Comparison of ENCODE assay signal across 17 cellular contexts in the genomic region with DNA sequence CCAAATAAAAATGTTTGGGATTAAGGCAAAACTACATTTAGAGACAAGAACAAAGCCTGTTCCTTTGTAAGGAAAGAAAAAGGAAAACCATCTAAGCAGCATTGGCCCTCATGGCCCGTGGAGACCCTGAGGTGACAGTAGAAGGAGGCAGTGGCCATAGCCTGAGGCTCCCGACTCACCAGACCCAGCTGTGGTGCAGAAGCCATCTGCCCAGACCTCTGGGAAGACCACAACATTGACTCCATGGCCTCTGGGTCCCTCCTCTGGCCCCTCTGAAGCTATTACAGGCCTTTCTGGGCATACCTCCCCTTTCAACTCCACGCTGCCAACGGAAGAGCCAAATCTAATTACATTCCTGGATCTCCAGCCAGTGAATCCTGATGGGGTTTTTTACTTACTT. TPM values are rescaled to one million over a fixed set of nuclear protein-coding genes. Genes with fewer than 3 reads are reported as not detected.
DNase-seq lines count a peak whose midpoint lies in the region; ATAC-seq and TF ChIP-seq lines count a peak whose summit lies in the region.
"Had no signal": no experiment of that assay in that cellular context is flagged by ENCODE, and none has a peak within 500 bp of the region (broad histone marks: within the 10 kb centered on the region; RNA-seq: fewer than 3 reads in every experiment).

No MANE protein-coding gene starts in this region.

- H3K4me1 Mint-ChIP-seq in CD8-positive, alpha-beta memory T cell: no peaks in the 10 kb centered on the region
- no peaks in the 10 kb centered on the region for H3K4me1 Mint-ChIP-seq in activated CD4-positive, alpha-beta memory T cell treated with anti-CD3 and anti-CD28 coated beads for 36 hours (ENCODE audit: low read depth)

- no peaks in the 10 kb centered on the region for H3K27me3 ChIP-seq in CD8-positive, alpha-beta memory T cell (ENCODE audit: insufficient read depth, low read length, poor library complexity, severe bottlenecking)
- 0 out of 2 replicates have a peak, but pooled peaks cover 4% of the 10 kb centered on the region for H3K27me3 ChIP-seq in SJCRH30

- no peak for ATAC-seq in HG02623 (IDR thresholded peaks at IDR 0.05; ENCODE audit: unreplicated experiment)
- ATAC-seq: gastroesophageal sphincter, PC-3 had no signal

- intact Hi-C loops in activated CD4-positive, alpha-beta memory T cell treated with anti-CD3 and anti-CD28 coated beads for 36 hours (cut with micrococcal nuclease): no loop called here

- no peaks in the 10 kb centered on the region for H3K9me3 ChIP-seq in CD8-positive, alpha-beta memory T cell (ENCODE audit: low read length)
- H3K9me3 ChIP-seq in SJCRH30 (replicated peaks): no peaks in the 10 kb centered on the region
- H3K9me3 ChIP-seq: gastroesophageal sphincter had no signal

- H3K4me1 ChIP-seq in CD8-positive, alpha-beta memory T cell (ENCODE audit: insufficient read depth, low read length): peaks cover 8% of the 10 kb centered on the region
- peaks cover 14% of the 10 kb centered on the region for H3K4me1 ChIP-seq in SJCRH30
- H3K4me1 ChIP-seq: gastroesophageal sphincter had no signal

- H3K4me3 Mint-ChIP-seq in CD8-positive, alpha-beta memory T cell: no peak overlapping the region
- H3K4me3 Mint-ChIP-seq in activated CD4-positive, alpha-beta memory T cell treated with anti-CD3 and anti-CD28 coated beads for 36 hours: no peak overlapping the region

- peak; percentile 10 for TF ChIP-seq CTCF in GM13977 (IDR thresholded peaks at IDR 0.05; ENCODE audit: extremely low read depth, insufficient read depth, missing control alignments)

- CTCF ChIA-PET in CD8-positive, alpha-beta memory T cell (lab: Charles Lee): no interaction called here
- CTCF ChIA-PET in activated CD4-positive, alpha-beta memory T cell treated with anti-CD3 and anti-CD28 coated beads for 36 hours (lab: Charles Lee): no interaction called here

- no peaks in the 10 kb centered on the region for H3K9me3 Mint-ChIP-seq in CD8-positive, alpha-beta memory T cell
- no peaks in the 10 kb centered on the region for H3K9me3 Mint-ChIP-seq in activated CD4-positive, alpha-beta memory T cell treated with anti-CD3 and anti-CD28 coated beads for 36 hours

- POLR2A ChIA-PET in CD8-positive, alpha-beta memory T cell (lab: Charles Lee): no interaction called here
- POLR2A ChIA-PET in activated CD4-positive, alpha-beta memory T cell treated with anti-CD3 and anti-CD28 coated beads for 36 hours (lab: Charles Lee): no interaction called here

- DNase-seq in CD8-positive, alpha-beta memory T cell: no peak
- DNase-seq in GM13977 (ENCODE audit: low spot score) (peak; percentile 34), SJCRH30 (peak; percentile 76 to 86), iPS DF 19.7 (ENCODE audit: low read depth, low spot score) (peak; percentile 40), AG08396 (ENCODE audit: low spot score) (no peak), SKM-1 (lab: John Stamatoyannopoulos, UW; ENCODE audit: unreplicated experiment) (no peak)
- DNase-seq in activated CD4-positive, alpha-beta memory T cell treated with anti-CD3 and anti-CD28 coated beads for 36 hours: no peak
- DNase-seq: activated T-cell treated with anti-CD3 and anti-CD28 coated beads, Interleukin-2, amount 50 U/mL, for 1 hour; amniotic stem cell; dorsolateral prefrontal cortex; GDM1; NCI-H1694 treated with DMSO at 0.1 percent for 48 hours; nucleus accumbens; PC-3 had no signal

- peaks cover 2 to 5% of the 10 kb centered on the region in 2 donors for H3K27me3 Mint-ChIP-seq in CD8-positive, alpha-beta memory T cell
- no peaks in the 10 kb centered on the region for H3K27me3 Mint-ChIP-seq in activated CD4-positive, alpha-beta memory T cell treated with anti-CD3 and anti-CD28 coated beads for 36 hours

- no peak overlapping the region for H3K4me3 ChIP-seq in CD8-positive, alpha-beta memory T cell (ENCODE audit: low read length)
- no peak overlapping the region for H3K4me3 ChIP-seq in SJCRH30
- H3K4me3 ChIP-seq: dorsolateral prefrontal cortex, gastroesophageal sphincter had no signal

- no peaks in the 10 kb centered on the region for H3K36me3 ChIP-seq in CD8-positive, alpha-beta memory T cell (ENCODE audit: insufficient read depth, low read length)
- H3K36me3 ChIP-seq in SJCRH30: no peaks in the 10 kb centered on the region
- H3K36me3 ChIP-seq: gastroesophageal sphincter had no signal

- no peak overlapping the region for H3K27ac Mint-ChIP-seq in CD8-positive, alpha-beta memory T cell
- no peak overlapping the region for H3K27ac Mint-ChIP-seq in activated CD4-positive, alpha-beta memory T cell treated with anti-CD3 and anti-CD28 coated beads for 36 hours

- no peaks in the 10 kb centered on the region for H3K36me3 Mint-ChIP-seq in CD8-positive, alpha-beta memory T cell
- no peaks in the 10 kb centered on the region for H3K36me3 Mint-ChIP-seq in activated CD4-positive, alpha-beta memory T cell treated with anti-CD3 and anti-CD28 coated beads for 36 hours

- in situ Hi-C loops in GM13977 (cut with MboI; ENCODE audit: low pct_unique_long_range_greater_than_20kb, low sequenced_read_pairs, unreplicated experiment): no loop called here

- peak overlapping the region; percentile 11 for H3K27ac ChIP-seq in CD8-positive, alpha-beta memory T cell (ENCODE audit: low read depth, low read length)
- no peak overlapping the region for H3K27ac ChIP-seq in SJCRH30
- H3K27ac ChIP-seq: dorsolateral prefrontal cortex, gastroesophageal sphincter had no signal

RNA-seq across cellular contexts. Expression of a gene that starts 6.4 kb away (rescaled TPM):
- total RNA-seq in CD8-positive, alpha-beta memory T cell: not detected
- polyA plus RNA-seq in CD8-positive, alpha-beta memory T cell: not detected
- not detected in 2 replicates for total RNA-seq in SJCRH30 (2014; rRNA removed; shearing (Covaris generic))
- not detected for total RNA-seq in activated CD4-positive, alpha-beta memory T cell treated with anti-CD3 and anti-CD28 coated beads for 36 hours
- total RNA-seq: gastroesophageal sphincter, liver had no signal
- polyA plus RNA-seq: liver had no signal

RNA-seq across cellular contexts. Expression of a gene that starts 32.6 kb away (rescaled TPM):
- total RNA-seq in CD8-positive, alpha-beta memory T cell: not detected
- not detected for polyA plus RNA-seq in CD8-positive, alpha-beta memory T cell
- total RNA-seq in SJCRH30 (2014; rRNA removed; shearing (Covaris generic)): 1.8 and 1.9 TPM in 2 replicates
- not detected for total RNA-seq in activated CD4-positive, alpha-beta memory T cell treated with anti-CD3 and anti-CD28 coated beads for 36 hours
- total RNA-seq: gastroesophageal sphincter, liver, PC-3 had no signal
- polyA plus RNA-seq: liver had no signal

RNA-seq across cellular contexts. Expression of a gene that starts 44.1 kb away (rescaled TPM):
- total RNA-seq in CD8-positive, alpha-beta memory T cell: 1 to 10 TPM; 3.0 to 3.2 TPM
- polyA plus RNA-seq in CD8-positive, alpha-beta memory T cell: 2.9 TPM
- total RNA-seq in SJCRH30 (2014; rRNA removed; shearing (Covaris generic)): 0.18 and 0.24 TPM in 2 replicates
- total RNA-seq in activated CD4-positive, alpha-beta memory T cell treated with anti-CD3 and anti-CD28 coated beads for 36 hours: 1 to 10 TPM; 2.1 to 2.4 TPM

Comparison
In these comparisons a context has a peak if more than half of its experiments do, and no peak if none do; other contexts are left out.
1. DNase-seq: peak in GM13977 (single experiment), SJCRH30 (2 of 2) and iPS DF 19.7 (single experiment); none in CD8-positive, alpha-beta memory T cell (0 of 5), AG08396 (single experiment), activated CD4-positive, alpha-beta memory T cell treated with anti-CD3 and anti-CD28 coated beads for 36 hours (single experiment) and SKM-1 (single experiment).